14 cellular contexts compared by ENCODE assay signal in genomic region chr21:42237161-42237560, GRCh38. TPM values are rescaled to one million over a fixed set of nuclear protein-coding genes. Genes with fewer than 3 reads are reported as not detected.
DNase-seq lines count a peak whose midpoint lies in the region; ATAC-seq and TF ChIP-seq lines count a peak whose summit lies in the region.
"Had no signal": no experiment of that assay in that cellular context is flagged by ENCODE, and none has a peak within 500 bp of the region (broad histone marks: within the 10 kb centered on the region; RNA-seq: fewer than 3 reads in every experiment).

No MANE protein-coding gene starts in this region.

- peak overlapping the region; percentile 48 to 82 (median 81) for H3K4me3 Mint-ChIP-seq in immature natural killer cell
- H3K4me3 Mint-ChIP-seq: HFFc6 had no signal

- ATAC-seq in left ventricle myocardium superior, result no peak
- ATAC-seq in upper lobe of right lung, result no peak

- no peak for TF ChIP-seq CTCF in left ventricle myocardium inferior (IDR thresholded peaks at IDR 0.05; ENCODE audit: borderline replicate concordance)
- no peak for TF ChIP-seq CTCF in VCaP (conservative IDR thresholded peaks at IDR 0.05)
- no peak for TF ChIP-seq CTCF in upper lobe of right lung (IDR thresholded peaks at IDR 0.05)
- no peak for TF ChIP-seq CTCF in tibial nerve (IDR thresholded peaks at IDR 0.05)

- peaks cover 12 to 28% (median 15%) of the 10 kb centered on the region in 3 donors for H3K27me3 Mint-ChIP-seq in immature natural killer cell (ENCODE audit: low read depth in 3 of 3)

- peaks cover 71 to 74% of the 10 kb centered on the region in 2 donors for H3K4me1 Mint-ChIP-seq in immature natural killer cell

- intact Hi-C loops in left ventricle myocardium inferior (cut with micrococcal nuclease), result no loop called here
- intact Hi-C loops in left ventricle myocardium superior (cut with micrococcal nuclease), result no loop called here
- intact Hi-C loops in upper lobe of right lung (cut with DNase I), result no loop called here

- DNase-seq in left ventricle myocardium inferior, result no peak
- no peak for DNase-seq in left ventricle myocardium superior
- DNase-seq in immature natural killer cell, result no peak
- no peak for DNase-seq in upper lobe of right lung
- no peak for DNase-seq in stimulated activated CD8-positive, alpha-beta memory T cell treated with anti-CD3 and anti-CD28 coated beads, Interleukin-4, amount 100 ng/mL, for 48 hours
- DNase-seq in tibial nerve (ENCODE audit: low spot score in 2 of 2), result no peak
- no peak for DNase-seq in HK-2 (ENCODE audit: unreplicated experiment)
- DNase-seq: DMS79 treated with DMSO at 0.1 percent for 48 hours, HFFc6, occipital lobe, SHP77 treated with DMSO at 0.1 percent for 48 hours, trophoblast cell had no signal

- no peaks in the 10 kb centered on the region for H3K9me3 Mint-ChIP-seq in immature natural killer cell
- H3K9me3 Mint-ChIP-seq: HFFc6 had no signal

- no peaks in the 10 kb centered on the region for H3K9me3 ChIP-seq in left ventricle myocardium inferior (replicated peaks)
- no peaks in the 10 kb centered on the region for H3K9me3 ChIP-seq in upper lobe of right lung
- no peaks in the 10 kb centered on the region for H3K9me3 ChIP-seq in tibial nerve

- H3K36me3 ChIP-seq in left ventricle myocardium inferior (no peaks in the 10 kb centered on the region), upper lobe of right lung (no peaks in the 10 kb centered on the region), tibial nerve (no peaks in the 10 kb centered on the region)

- H3K4me3 ChIP-seq in left ventricle myocardium inferior (no peak overlapping the region), upper lobe of right lung (no peak overlapping the region), tibial nerve (no peak overlapping the region)
- H3K4me3 ChIP-seq: smooth muscle cell had no signal

- WGBS in tibial nerve, 2 donors, result 93 to 96% methylated on average over 5 of the region's 5 CpGs

- H3K4me1 ChIP-seq in left ventricle myocardium inferior (peaks cover 72% of the 10 kb centered on the region), upper lobe of right lung (peaks cover 59% of the 10 kb centered on the region), tibial nerve (peaks cover 0 to 51% (median 34%) of the 10 kb centered on the region in 4 donors)

- peak overlapping the region in 5 of 6 donors; percentile 84 to 97 (median 86) for H3K27ac Mint-ChIP-seq in immature natural killer cell
- H3K27ac Mint-ChIP-seq: HFFc6 had no signal

- H3K36me3 Mint-ChIP-seq in immature natural killer cell, result no peaks in the 10 kb centered on the region

- H3K27me3 ChIP-seq in left ventricle myocardium inferior (ENCODE audit: low read depth) (no peaks in the 10 kb centered on the region), upper lobe of right lung (no peaks in the 10 kb centered on the region), tibial nerve (no peaks in the 10 kb centered on the region)

- no peak for TF ChIP-seq EP300 in tibial nerve (IDR thresholded peaks at IDR 0.05)

- no peak for TF ChIP-seq POLR2A in tibial nerve (IDR thresholded peaks at IDR 0.05)

- H3K27ac ChIP-seq in left ventricle myocardium inferior (replicated peaks) (peak overlapping the region; percentile 90), VCaP (peak overlapping the region; percentile 95), upper lobe of right lung (peak overlapping the region; percentile 9), tibial nerve (peak overlapping the region in 1 of 4 donors; percentile 3)

RNA-seq across cellular contexts. Expression of gene ABCG1, which starts 18.2 kb away (rescaled TPM):
- total RNA-seq in left ventricle myocardium inferior (8.7 TPM), left ventricle myocardium superior (11.1 TPM), upper lobe of right lung (62.6 TPM), tibial nerve (10 to 100 TPM; 10.5 to 32.8 (median 18.6) TPM)
- 10 to 100 TPM in 1 of 3 donors, 1 to 10 TPM in 2; 4.3 to 10.9 (median 8.2) TPM for polyA plus RNA-seq in immature natural killer cell
- total RNA-seq: HFFc6 had no signal
